Comparison of ENCODE assay signal across 8 cellular contexts in the genomic region with DNA sequence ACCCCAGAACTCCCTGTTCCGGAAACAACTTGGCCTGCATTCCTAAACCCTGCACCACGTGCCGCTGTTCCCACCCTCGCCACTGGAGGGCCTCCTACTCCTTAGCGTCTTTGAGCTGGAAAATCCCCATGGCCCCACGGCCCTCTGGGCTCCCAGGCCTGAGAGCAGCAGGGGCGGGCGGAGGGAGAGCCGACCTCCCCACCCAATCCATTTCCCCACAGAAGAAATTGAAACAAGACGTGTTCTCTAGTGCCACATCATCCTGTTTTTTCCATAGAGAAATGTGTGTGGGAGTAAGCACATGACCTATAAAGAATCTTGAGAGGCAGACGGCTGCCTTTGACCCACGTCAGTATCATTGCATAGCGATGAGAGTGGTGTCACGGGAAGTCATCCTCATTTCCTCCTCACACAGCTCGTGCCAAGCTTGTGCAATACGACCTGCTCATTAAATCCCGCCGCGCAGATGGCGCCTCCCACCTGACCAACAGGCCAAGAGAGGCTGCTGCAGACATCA.
DNase-seq lines count a peak whose midpoint lies in the region; ATAC-seq and TF ChIP-seq lines count a peak whose summit lies in the region.

No MANE protein-coding gene starts in this region.

- ATAC-seq in HG03196 (IDR thresholded peaks at IDR 0.05; ENCODE audit: unreplicated experiment) = no peak
- ATAC-seq in GM19023 (IDR thresholded peaks at IDR 0.05; ENCODE audit: unreplicated experiment) = no peak

- H3K4me3 ChIP-seq in HFF-Myc (replicated peaks; ENCODE audit: low read depth, low read length) (no peak overlapping the region), fibroblast of lung (replicated peaks in 1 of 4; ENCODE audit: control extremely low read depth in 1 of 4, insufficient read depth in 1 of 4, low read depth in 3 of 4, low read length in 4 of 4) (peak overlapping the region in 2 of 4 experiments; percentile 23 to 32), osteoblast (ENCODE audit: insufficient read depth, low read length) (peak overlapping the region; percentile 54)

- no peaks in the 10 kb centered on the region for H3K79me2 ChIP-seq in fibroblast of lung (ENCODE audit: control insufficient read depth, insufficient read depth, low read length)
- no peaks in the 10 kb centered on the region for H3K79me2 ChIP-seq in osteoblast (ENCODE audit: insufficient read depth, low read length)

- no peaks in the 10 kb centered on the region for H3K27me3 ChIP-seq in fibroblast of lung (ENCODE audit: control insufficient read depth, insufficient read depth, low read length)
- H3K27me3 ChIP-seq in osteoblast (ENCODE audit: insufficient read depth, low read length) = no peaks in the 10 kb centered on the region

- H3K27ac ChIP-seq in fibroblast of lung (ENCODE audit: insufficient read depth, low read length) (peak overlapping the region; percentile 77), osteoblast (ENCODE audit: low read depth, low read length) (peak overlapping the region; percentile 70)

- H3K36me3 ChIP-seq in fibroblast of lung (ENCODE audit: control insufficient read depth, insufficient read depth, low read length) (no peaks in the 10 kb centered on the region), osteoblast (ENCODE audit: insufficient read depth, low read length) (peaks cover 3% of the 10 kb centered on the region)

- H3K9ac ChIP-seq in fibroblast of lung (ENCODE audit: insufficient read depth, low read length) = peak overlapping the region; percentile 34

- peaks cover 4% of the 10 kb centered on the region for H3K4me1 ChIP-seq in fibroblast of lung (ENCODE audit: control insufficient read depth, extremely low read depth, insufficient read depth, low read length)
- H3K4me1 ChIP-seq in osteoblast (ENCODE audit: insufficient read depth, low read length) = peaks cover 16% of the 10 kb centered on the region

- H3K9me3 ChIP-seq in fibroblast of lung (ENCODE audit: control insufficient read depth, insufficient read depth, low read depth, low read length) (no peaks in the 10 kb centered on the region), osteoblast (ENCODE audit: low read depth, low read length) (no peaks in the 10 kb centered on the region)

- peak overlapping the region; percentile 79 for H3K4me2 ChIP-seq in fibroblast of lung (ENCODE audit: extremely low read depth, insufficient read depth, low read length)
- peak overlapping the region; percentile 66 for H3K4me2 ChIP-seq in osteoblast (ENCODE audit: insufficient read depth, low read length)

- TF ChIP-seq CTCF in AG09319 (IDR thresholded peaks at IDR 0.05; ENCODE audit: low read depth, low read length) = peak; percentile 87
- TF ChIP-seq CTCF in HFF-Myc (IDR thresholded peaks at IDR 0.05; ENCODE audit: low read depth, low read length, missing control alignments) = peak; percentile 81
- peak; percentile 79 to 87 for TF ChIP-seq CTCF in fibroblast of lung (conservative IDR thresholded peaks at IDR 0.05 in 1 of 2, IDR thresholded peaks at IDR 0.05 in 1 of 2; ENCODE audit: low read depth in 1 of 2, low read length in 2 of 2)
- peak; percentile 83 for TF ChIP-seq CTCF in osteoblast (IDR thresholded peaks at IDR 0.05; ENCODE audit: extremely low read depth, low read depth, low read length)

- H4K20me1 ChIP-seq in fibroblast of lung (ENCODE audit: control insufficient read depth, extremely low read depth, insufficient read depth, low read length) (no peaks in the 10 kb centered on the region), osteoblast (ENCODE audit: insufficient read depth, low read length) (no peaks in the 10 kb centered on the region)

- DNase-seq in AG09319 (ENCODE audit: extremely low read depth, low read depth) (peak; percentile 94), HFF-Myc (ENCODE audit: extremely low read depth, low read depth) (peak; percentile 83), RKO (ENCODE audit: low spot score) (peak; percentile 96), fibroblast of lung (ENCODE audit: low read depth in 2 of 2) (peak; percentile 96 to 97), osteoblast (ENCODE audit: insufficient read length, low spot score, missing footprints) (peak; percentile 85), NOMO-1 treated with dmso at 0.1 percent for 144 hours (lab: John Stamatoyannopoulos, UW; ENCODE audit: unreplicated experiment) (no peak)

- H2AFZ ChIP-seq in fibroblast of lung (ENCODE audit: low read length) = peak overlapping the region; percentile 94
- peak overlapping the region; percentile 40 for H2AFZ ChIP-seq in osteoblast (ENCODE audit: low read length)
